ENCODE assay signal across 1 cellular context in the genomic region with DNA sequence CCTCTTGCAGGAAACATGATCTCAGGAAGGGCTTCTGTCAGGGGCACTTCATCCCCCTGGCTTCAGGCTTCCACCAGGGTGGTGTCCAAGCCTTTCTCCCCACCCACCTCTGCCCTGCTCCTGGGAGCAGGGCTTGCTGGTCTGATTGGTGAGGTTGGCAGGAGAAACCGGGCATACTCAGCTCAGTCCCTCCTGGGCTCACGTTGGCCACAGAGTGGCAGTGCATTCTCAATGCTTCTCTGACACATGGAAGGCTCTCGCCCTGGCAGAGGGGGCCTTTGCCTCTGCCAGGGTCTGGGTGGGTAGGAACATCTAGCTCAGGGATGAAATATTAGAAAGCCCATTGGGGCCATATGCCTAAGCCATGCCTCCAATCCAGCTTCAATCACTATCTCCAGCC.
TF ChIP-seq lines count a peak whose summit lies in the region.

No MANE protein-coding gene starts in this region.

TF ChIP-seq in SK-N-SH treated with all-trans-retinoic acid at 6 μM for 48 hours, 23 proteins besides CTCF, POLR2A, EP300 and RAD21 (continued from another document):
- TF ChIP-seq, protein P1, sequence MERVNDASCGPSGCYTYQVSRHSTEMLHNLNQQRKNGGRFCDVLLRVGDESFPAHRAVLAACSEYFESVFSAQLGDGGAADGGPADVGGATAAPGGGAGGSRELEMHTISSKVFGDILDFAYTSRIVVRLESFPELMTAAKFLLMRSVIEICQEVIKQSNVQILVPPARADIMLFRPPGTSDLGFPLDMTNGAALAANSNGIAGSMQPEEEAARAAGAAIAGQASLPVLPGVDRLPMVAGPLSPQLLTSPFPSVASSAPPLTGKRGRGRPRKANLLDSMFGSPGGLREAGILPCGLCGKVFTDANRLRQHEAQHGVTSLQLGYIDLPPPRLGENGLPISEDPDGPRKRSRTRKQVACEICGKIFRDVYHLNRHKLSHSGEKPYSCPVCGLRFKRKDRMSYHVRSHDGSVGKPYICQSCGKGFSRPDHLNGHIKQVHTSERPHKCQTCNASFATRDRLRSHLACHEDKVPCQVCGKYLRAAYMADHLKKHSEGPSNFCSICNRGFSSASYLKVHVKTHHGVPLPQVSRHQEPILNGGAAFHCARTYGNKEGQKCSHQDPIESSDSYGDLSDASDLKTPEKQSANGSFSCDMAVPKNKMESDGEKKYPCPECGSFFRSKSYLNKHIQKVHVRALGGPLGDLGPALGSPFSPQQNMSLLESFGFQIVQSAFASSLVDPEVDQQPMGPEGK (CRISPR knock-in tag; IDR thresholded peaks at IDR 0.05; ENCODE audit: borderline replicate concordance): no peak
- TF ChIP-seq RARB (CRISPR knock-in tag; IDR thresholded peaks at IDR 0.05) (no peak), ZFP3 (CRISPR knock-in tag; IDR thresholded peaks at IDR 0.05) (no peak), GLIS3 (CRISPR knock-in tag; IDR thresholded peaks at IDR 0.05) (no peak), ZNF70 (CRISPR knock-in tag; IDR thresholded peaks at IDR 0.05) (no peak), OSR1 (CRISPR knock-in tag; IDR thresholded peaks at IDR 0.05) (no peak), SNAI2 (CRISPR knock-in tag; IDR thresholded peaks at IDR 0.05) (no peak), ISL1 (CRISPR knock-in tag; IDR thresholded peaks at IDR 0.05) (no peak), PPARA (CRISPR knock-in tag; IDR thresholded peaks at IDR 0.05; ENCODE audit: borderline replicate concordance) (no peak), ESRRG (CRISPR knock-in tag; IDR thresholded peaks at IDR 0.05) (no peak), ZNF565 (CRISPR knock-in tag; conservative IDR thresholded peaks at IDR 0.05; ENCODE audit: low read depth) (no peak), ZC3H10 (CRISPR knock-in tag; IDR thresholded peaks at IDR 0.05) (no peak)
- TF ChIP-seq, protein P2, sequence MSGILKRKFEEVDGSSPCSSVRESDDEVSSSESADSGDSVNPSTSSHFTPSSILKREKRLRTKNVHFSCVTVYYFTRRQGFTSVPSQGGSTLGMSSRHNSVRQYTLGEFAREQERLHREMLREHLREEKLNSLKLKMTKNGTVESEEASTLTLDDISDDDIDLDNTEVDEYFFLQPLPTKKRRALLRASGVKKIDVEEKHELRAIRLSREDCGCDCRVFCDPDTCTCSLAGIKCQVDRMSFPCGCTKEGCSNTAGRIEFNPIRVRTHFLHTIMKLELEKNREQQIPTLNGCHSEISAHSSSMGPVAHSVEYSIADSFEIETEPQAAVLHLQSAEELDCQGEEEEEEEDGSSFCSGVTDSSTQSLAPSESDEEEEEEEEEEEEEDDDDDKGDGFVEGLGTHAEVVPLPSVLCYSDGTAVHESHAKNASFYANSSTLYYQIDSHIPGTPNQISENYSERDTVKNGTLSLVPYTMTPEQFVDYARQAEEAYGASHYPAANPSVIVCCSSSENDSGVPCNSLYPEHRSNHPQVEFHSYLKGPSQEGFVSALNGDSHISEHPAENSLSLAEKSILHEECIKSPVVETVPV (CRISPR knock-in tag; IDR thresholded peaks at IDR 0.05): no peak
- TF ChIP-seq, protein P3, sequence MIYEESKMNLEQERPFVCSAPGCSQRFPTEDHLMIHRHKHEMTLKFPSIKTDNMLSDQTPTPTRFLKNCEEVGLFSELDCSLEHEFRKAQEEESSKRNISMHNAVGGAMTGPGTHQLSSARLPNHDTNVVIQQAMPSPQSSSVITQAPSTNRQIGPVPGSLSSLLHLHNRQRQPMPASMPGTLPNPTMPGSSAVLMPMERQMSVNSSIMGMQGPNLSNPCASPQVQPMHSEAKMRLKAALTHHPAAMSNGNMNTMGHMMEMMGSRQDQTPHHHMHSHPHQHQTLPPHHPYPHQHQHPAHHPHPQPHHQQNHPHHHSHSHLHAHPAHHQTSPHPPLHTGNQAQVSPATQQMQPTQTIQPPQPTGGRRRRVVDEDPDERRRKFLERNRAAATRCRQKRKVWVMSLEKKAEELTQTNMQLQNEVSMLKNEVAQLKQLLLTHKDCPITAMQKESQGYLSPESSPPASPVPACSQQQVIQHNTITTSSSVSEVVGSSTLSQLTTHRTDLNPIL (CRISPR knock-in tag; IDR thresholded peaks at IDR 0.05; ENCODE audit: low read depth): no peak
TF ChIP-seq in SK-N-SH treated with all-trans-retinoic acid at 6 μM for 48 hours: peak in this region for 0.
